Comparison of ENCODE assay signal across 16 cellular contexts in genomic region chr19:3617463-3617862, GRCh38. TPM values are rescaled to one million over a fixed set of nuclear protein-coding genes. Genes with fewer than 3 reads are reported as not detected.
A peak's percentile ranks its signal among the peaks of the same experiment; 100 is the strongest.
DNase-seq lines count a peak whose midpoint lies in the region; TF ChIP-seq lines count a peak whose summit lies in the region.
"Had no signal": no experiment of that assay in that cellular context is flagged by ENCODE, and none has a peak within 500 bp of the region (broad histone marks: within the 10 kb centered on the region; RNA-seq: fewer than 3 reads in every experiment).

No MANE protein-coding gene starts in this region.

- H3K4me3 ChIP-seq in MM.1S (ENCODE audit: low read length), result peak overlapping the region; percentile 9; the same call in 1 of the 2 replicates
- H3K4me3 ChIP-seq in endodermal cell (ENCODE audit: low read length), result no peak overlapping the region
- H3K4me3 ChIP-seq in spleen, result peak overlapping the region in 4 of 8 donors; percentile 13 to 60 (median 26)
- H3K4me3 ChIP-seq: GM23248 had no signal

- H4K20me1 ChIP-seq in MM.1S (ENCODE audit: insufficient read depth, low read length), result no peaks in the 10 kb centered on the region

- H3K9me3 Mint-ChIP-seq in activated naive CD4-positive, alpha-beta T cell treated with anti-CD3 and anti-CD28 coated beads, Interleukin-2, amount 10 ng/mL, durations not matched to agents 7 days and 5 days, result no peaks in the 10 kb centered on the region
- H3K9me3 Mint-ChIP-seq in endodermal cell, result no peaks in the 10 kb centered on the region
- H3K9me3 Mint-ChIP-seq: IgD-negative memory B cell; nephron; stimulated activated memory B cell treated with anti-CD40 and anti-IgM and Interleukin-4, amounts not matched to agents 10 μg/mL and 1 μg/mL and 100 μg/mL, for 72 hours had no signal

- peak overlapping the region; percentile 64 for H3K27ac Mint-ChIP-seq in activated naive CD4-positive, alpha-beta T cell treated with anti-CD3 and anti-CD28 coated beads, Interleukin-2, amount 10 ng/mL, durations not matched to agents 7 days and 5 days
- no peak overlapping the region for H3K27ac Mint-ChIP-seq in endodermal cell
- H3K27ac Mint-ChIP-seq: nephron; stimulated activated memory B cell treated with anti-CD40 and anti-IgM and Interleukin-4, amounts not matched to agents 10 μg/mL and 1 μg/mL and 100 μg/mL, for 72 hours had no signal

- peaks cover 12% of the 10 kb centered on the region for H3K4me1 Mint-ChIP-seq in activated naive CD4-positive, alpha-beta T cell treated with anti-CD3 and anti-CD28 coated beads, Interleukin-2, amount 10 ng/mL, durations not matched to agents 7 days and 5 days
- no peaks in the 10 kb centered on the region for H3K4me1 Mint-ChIP-seq in endodermal cell
- H3K4me1 Mint-ChIP-seq: nephron had no signal

- peak overlapping the region; percentile 66 for H3K4me2 ChIP-seq in MM.1S (ENCODE audit: low read depth, low read length)

- H3K4me3 Mint-ChIP-seq in activated naive CD4-positive, alpha-beta T cell treated with anti-CD3 and anti-CD28 coated beads, Interleukin-2, amount 10 ng/mL, durations not matched to agents 7 days and 5 days, result no peak overlapping the region
- H3K4me3 Mint-ChIP-seq in endodermal cell, result no peak overlapping the region
- H3K4me3 Mint-ChIP-seq: IgD-negative memory B cell; nephron; stimulated activated memory B cell treated with anti-CD40 and anti-IgM and Interleukin-4, amounts not matched to agents 10 μg/mL and 1 μg/mL and 100 μg/mL, for 72 hours had no signal

- 87 to 89% methylated on average over 9 to 19 of the region's 19 CpGs for WGBS in endodermal cell (ENCODE audit: insufficient coverage in 1 of 2, insufficient read length in 1 of 2), 2 experiments
- WGBS in spleen, 5 donors, result 23 to 35% (median 26%) methylated on average over 19 of the region's 19 CpGs

- DNase-seq in activated naive CD4-positive, alpha-beta T cell treated with anti-CD3 and anti-CD28 coated beads, Interleukin-2, amount 10 ng/mL, durations not matched to agents 7 days and 5 days, result peak; percentile 71
- DNase-seq in activated naive CD4-positive, alpha-beta T cell treated with anti-CD3 and anti-CD28 coated beads, Interleukin-2, amount 50 U/mL, for 16 hours, result no peak
- peak; percentile 43 for DNase-seq in MM.1S
- peak; percentile 78 for DNase-seq in endodermal cell
- DNase-seq in spleen, result no peak
- DNase-seq in NCI-H1048 (lab: John Stamatoyannopoulos, UW), result no peak
- DNase-seq in HCEC 1CT, result no peak
- no peak for DNase-seq in retina
- DNase-seq: cortex of kidney, GM23248, NCI-H1417 treated with DMSO at 0.1 percent for 48 hours, SW 1271 had no signal

- peaks cover 3% of the 10 kb centered on the region for H3K36me3 Mint-ChIP-seq in activated naive CD4-positive, alpha-beta T cell treated with anti-CD3 and anti-CD28 coated beads, Interleukin-2, amount 10 ng/mL, durations not matched to agents 7 days and 5 days
- H3K36me3 Mint-ChIP-seq in endodermal cell (ENCODE audit: low read depth), result peaks cover 15% of the 10 kb centered on the region
- H3K36me3 Mint-ChIP-seq: IgD-negative memory B cell had no signal

- H3K27ac ChIP-seq in MM.1S (ENCODE audit: low read length), result peak overlapping the region; percentile 86
- H3K27ac ChIP-seq in endodermal cell (ENCODE audit: low read depth, low read length), result no peak overlapping the region
- H3K27ac ChIP-seq in spleen, result peak overlapping the region in 6 of 8 donors; percentile 48 to 69 (median 60)
- H3K27ac ChIP-seq: ascending aorta, GM23248 had no signal

- H3K9me3 ChIP-seq in MM.1S (replicated peaks; ENCODE audit: insufficient read depth, low read length) (no peaks in the 10 kb centered on the region), endodermal cell (ENCODE audit: control insufficient read depth, low read length) (no peaks in the 10 kb centered on the region), spleen (no peaks in the 10 kb centered on the region)
- H3K9me3 ChIP-seq: ascending aorta had no signal

- H3K79me2 ChIP-seq in MM.1S (ENCODE audit: low read length), result peaks cover 2% of the 10 kb centered on the region

- TF ChIP-seq CTCF in MM.1S (IDR thresholded peaks at IDR 0.05; ENCODE audit: low read length), result no peak
- no peak for TF ChIP-seq CTCF in endodermal cell (conservative IDR thresholded peaks at IDR 0.05)
- TF ChIP-seq CTCF in spleen (IDR thresholded peaks at IDR 0.05 in 8 of 11, conservative IDR thresholded peaks at IDR 0.05 in 3 of 11), result no peak

- intact Hi-C loops in spleen (cut with DNase I; ENCODE audit: low total_unique reads), result loop anchor here (5.0 to 10.0 kb wide), 2 partner anchors 35 to 63 kb away; partner anchors contain the start of gene MFSD12

- H3K9me2 ChIP-seq in MM.1S (replicated peaks; ENCODE audit: insufficient read depth, low read length), result no peaks in the 10 kb centered on the region

- H3F3A ChIP-seq in MM.1S (ENCODE audit: insufficient read depth, low read length), result peaks cover 13% of the 10 kb centered on the region; the same call in 1 of the 2 replicates

- H3K9ac ChIP-seq in MM.1S (ENCODE audit: low read length) (peak overlapping the region; percentile 32), endodermal cell (ENCODE audit: extremely low read depth, low read length, poor library complexity, severe bottlenecking) (no peak overlapping the region)
- H3K9ac ChIP-seq: GM23248 had no signal

- no peaks in the 10 kb centered on the region for H3K27me3 ChIP-seq in MM.1S (replicated peaks; ENCODE audit: insufficient read depth, low read length)
- no peaks in the 10 kb centered on the region for H3K27me3 ChIP-seq in endodermal cell (ENCODE audit: control insufficient read depth, insufficient read depth, low read length, poor library complexity, severe bottlenecking)
- no peaks in the 10 kb centered on the region for H3K27me3 ChIP-seq in spleen (replicated peaks in 1 of 7)
- H3K27me3 ChIP-seq: ascending aorta had no signal

- CTCF ChIA-PET in activated naive CD4-positive, alpha-beta T cell treated with anti-CD3 and anti-CD28 coated beads, Interleukin-2, amount 10 ng/mL, durations not matched to agents 7 days and 5 days (lab: Charles Lee), result interaction anchor here (1.3 to 1.8 kb wide), 3 partner anchors 25 to 70 kb away, joined by 3 to 6 read pairs (median 3); no protein-coding TSS in a partner anchor

- TF ChIP-seq POLR2A in spleen (IDR thresholded peaks at IDR 0.05), result no peak

- 0 out of 2 replicates have a peak, but pooled peaks cover 2% of the 10 kb centered on the region for H3K36me3 ChIP-seq in MM.1S (replicated peaks; ENCODE audit: insufficient read depth, low read length)
- peaks cover 13% of the 10 kb centered on the region for H3K36me3 ChIP-seq in endodermal cell (ENCODE audit: control insufficient read depth, insufficient read depth, low read length)
- peaks cover 0 to 94% (median 49%) of the 10 kb centered on the region in 6 donors for H3K36me3 ChIP-seq in spleen

- H3K4me1 ChIP-seq in MM.1S (ENCODE audit: low read length) (0 out of 2 replicates have a peak, but pooled peaks cover 10% of the 10 kb centered on the region), endodermal cell (ENCODE audit: control insufficient read depth, insufficient read depth, low read length) (no peaks in the 10 kb centered on the region), spleen (peaks cover 0 to 38% (median 24%) of the 10 kb centered on the region in 6 donors)

- no peaks in the 10 kb centered on the region for H3K27me3 Mint-ChIP-seq in activated naive CD4-positive, alpha-beta T cell treated with anti-CD3 and anti-CD28 coated beads, Interleukin-2, amount 10 ng/mL, durations not matched to agents 7 days and 5 days
- H3K27me3 Mint-ChIP-seq in endodermal cell (ENCODE audit: insufficient read depth), result no peaks in the 10 kb centered on the region
- H3K27me3 Mint-ChIP-seq: IgD-negative memory B cell; stimulated activated memory B cell treated with anti-CD40 and anti-IgM and Interleukin-4, amounts not matched to agents 10 μg/mL and 1 μg/mL and 100 μg/mL, for 72 hours had no signal

- no peak overlapping the region for H2AFZ ChIP-seq in MM.1S (ENCODE audit: low read length)
- H2AFZ ChIP-seq: GM23248 had no signal

RNA-seq across cellular contexts. Expression of gene CACTIN, which starts 9.1 kb away (rescaled TPM):
- 10 to 100 TPM; 31.5 to 33.5 TPM for total RNA-seq in endodermal cell
- polyA plus RNA-seq in endodermal cell (2013, experiment 1 of 2), result 26.1 TPM
- 24.7 TPM for polyA plus RNA-seq in endodermal cell (2013, experiment 2 of 2)
- 10 to 100 TPM; 18.9 to 27.1 (median 25.7) TPM for total RNA-seq in spleen
- 10 to 100 TPM; 10.8 to 21.1 (median 12.0) TPM for polyA plus RNA-seq in spleen

RNA-seq across cellular contexts. Expression of gene TBXA2R, which starts 10.8 kb away (rescaled TPM):
- total RNA-seq in endodermal cell, result under 1 TPM; 0.29 to 0.42 TPM
- polyA plus RNA-seq in endodermal cell (2013, experiment 1 of 2), result 0.39 TPM
- 0.25 TPM for polyA plus RNA-seq in endodermal cell (2013, experiment 2 of 2)
- 10 to 100 TPM in 5 of 7 donors, 1 to 10 TPM in 2; 8.7 to 16.1 (median 11.6) TPM for total RNA-seq in spleen
- 1 to 10 TPM; 2.1 to 4.4 (median 3.8) TPM for polyA plus RNA-seq in spleen

RNA-seq across cellular contexts. Expression of gene GIPC3, which starts 32.2 kb away (rescaled TPM):
- total RNA-seq in endodermal cell (1 to 10 TPM in 1 of 2 donors, under 1 TPM in 1; 0.93 to 1.5 TPM), spleen (1 to 10 TPM; 3.4 to 9.2 (median 5.4) TPM)
- 0.32 TPM for polyA plus RNA-seq in endodermal cell (2013, experiment 1 of 2)
- polyA plus RNA-seq in endodermal cell (2013, experiment 2 of 2), result 0.33 TPM
- 1 to 10 TPM in 1 of 3 donors, under 1 TPM in 2; 0.80 to 2.3 (median 0.96) TPM for polyA plus RNA-seq in spleen
- total RNA-seq: GM23248 had no signal
- polyA plus RNA-seq: IgD-negative memory B cell had no signal

RNA-seq across cellular contexts. Expression of gene HMG20B, which starts 44.7 kb away (rescaled TPM):
- total RNA-seq in endodermal cell, result 100 to 1,000 TPM in 1 of 2 donors, 10 to 100 TPM in 1; 80.7 to 102 TPM
- 80.6 TPM for polyA plus RNA-seq in endodermal cell (2013, experiment 1 of 2)
- polyA plus RNA-seq in endodermal cell (2013, experiment 2 of 2), result 89.1 TPM
- total RNA-seq in spleen, result 10 to 100 TPM; 49.4 to 74.1 (median 62.8) TPM
- 10 to 100 TPM; 52.4 to 82.2 (median 71.4) TPM for polyA plus RNA-seq in spleen

Comparison
In these comparisons a context has a peak if more than half of its experiments do, and no peak if none do; other contexts are left out.
1. DNase-seq: peak in activated naive CD4-positive, alpha-beta T cell treated with anti-CD3 and anti-CD28 coated beads, Interleukin-2, amount 10 ng/mL, durations not matched to agents 7 days and 5 days (single experiment), MM.1S (single experiment) and endodermal cell (single experiment); none in activated naive CD4-positive, alpha-beta T cell treated with anti-CD3 and anti-CD28 coated beads, Interleukin-2, amount 50 U/mL, for 16 hours (single experiment), spleen (single experiment), NCI-H1048 (single experiment), HCEC 1CT (single experiment) and retina (single experiment).
2. RNA of gene TBXA2R, which starts 10.8 kb away (total RNA-seq): 8.7 to 16.1 TPM in spleen; 0.29 to 0.42 TPM in endodermal cell; every median in the first group is over 4 times any median in the second.